ENCODE assay signal across 25 cellular contexts in the genomic region with DNA sequence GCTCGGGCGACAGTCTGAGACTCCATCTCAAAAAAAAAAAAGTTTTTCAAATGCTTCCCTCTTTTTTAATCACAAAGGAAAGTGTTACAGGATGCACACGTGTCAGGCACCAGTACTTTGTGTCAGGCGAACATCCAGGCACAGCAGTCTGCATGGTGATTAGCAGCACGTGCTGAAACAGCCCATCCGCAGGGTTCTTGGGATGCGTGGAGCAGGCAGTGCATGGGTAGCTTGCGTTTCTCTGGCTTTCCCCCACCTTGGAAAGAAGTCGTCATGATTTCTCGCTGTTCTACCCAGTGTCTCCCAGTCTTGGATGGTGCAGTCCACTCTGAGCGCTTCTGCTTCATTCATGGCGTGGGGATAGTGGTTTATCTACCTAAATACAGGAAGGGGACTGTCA.
"Had no signal": no experiment of that assay in that cellular context is flagged by ENCODE, and none has a peak within 500 bp of the region (broad histone marks: within the 10 kb centered on the region; RNA-seq: fewer than 3 reads in every experiment).

No MANE protein-coding gene starts in this region.

- H3K27me3 ChIP-seq: neural progenitor cell, ovary, right lobe of liver, stomach, thyroid gland, tibial nerve, upper lobe of left lung, vagina had no signal

- DNase-seq: natural killer cell; occipital lobe; ovary; posterior cingulate gyrus; psoas muscle; right cardiac atrium; right lobe of liver; stimulated activated CD4-positive, alpha-beta T cell treated with anti-CD3 and anti-CD28 coated beads, Interleukin-15, amount 100 ng/mL, for 24 hours; stimulated activated CD4-positive, alpha-beta T cell treated with anti-CD3 and anti-CD28 coated beads, Interleukin-2, amount 100 ng/mL, for 24 hours; stimulated activated CD4-positive, alpha-beta T cell treated with anti-CD3 and anti-CD28 coated beads, Interleukin-2, amount 100 ng/mL, for 48 hours; stimulated activated CD4-positive, alpha-beta T cell treated with anti-CD3 and anti-CD28 coated beads, Interleukin-4, amount 100 ng/mL, for 24 hours; stimulated activated naive B cell treated with anti-CD40 and anti-IgM and Interleukin-4, amounts not matched to agents 10 μg/mL and 1 μg/mL and 100 μg/mL, for 72 hours; stimulated activated naive CD4-positive, alpha-beta T cell treated with Interleukin-2 at 50 U/mL for 16 hours; stomach; thyroid gland; trophoblast cell; upper lobe of left lung had no signal

- H3K27ac ChIP-seq: neural progenitor cell, ovary, parathyroid adenoma, psoas muscle, right lobe of liver, skin epidermis, stomach, thoracic aorta, thyroid gland, upper lobe of left lung, vagina had no signal

- H3K36me3 ChIP-seq: ovary had no signal

- ATAC-seq: natural killer cell; psoas muscle; right cardiac atrium; right lobe of liver; stimulated activated effector memory CD8-positive, alpha-beta T cell treated with anti-CD3 and anti-CD28 coated beads, Interleukin-12 subunit alpha, Interleukin-12 subunit beta, amount 100 ng/mL, for 72 hours; stimulated activated naive B cell treated with anti-CD40 and anti-IgM and Interleukin-4, amounts not matched to agents 10 μg/mL and 1 μg/mL and 100 μg/mL, for 72 hours had no signal

- H3K4me3 ChIP-seq: neural progenitor cell, ovary, psoas muscle, right lobe of liver, skin epidermis, smooth muscle cell, stomach, thoracic aorta, thyroid gland, tibial nerve, upper lobe of left lung, vagina had no signal

- H3K9me3 ChIP-seq: ovary, psoas muscle, right lobe of liver, stomach, thoracic aorta, thyroid gland, tibial nerve, upper lobe of left lung, vagina had no signal

- H3K4me1 ChIP-seq: neural progenitor cell, parathyroid adenoma, psoas muscle, right lobe of liver, stomach, thyroid gland, upper lobe of left lung, vagina had no signal
